In the genomic region with DNA sequence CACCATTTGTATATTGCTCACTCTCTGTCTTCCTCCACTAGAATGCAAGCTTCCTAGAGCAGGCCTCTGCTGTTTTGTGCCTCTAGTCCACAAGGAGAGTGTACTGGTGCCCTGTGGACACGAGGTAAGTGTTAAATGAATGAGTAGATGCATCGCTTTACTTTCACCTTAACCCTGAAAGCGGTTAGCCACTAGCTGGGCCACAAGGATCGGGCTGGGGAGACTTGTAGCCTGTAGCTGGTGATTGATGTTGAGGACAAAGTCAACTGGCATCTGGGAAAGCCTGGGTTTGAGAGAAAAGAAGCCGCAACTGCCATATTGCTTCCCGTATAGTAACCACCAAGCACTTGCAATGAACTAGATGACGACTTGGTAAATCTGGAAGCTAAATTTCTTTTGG, we compare ENCODE assay signal across 22 cellular contexts.
"Had no signal": no experiment of that assay in that cellular context is flagged by ENCODE, and none has a peak within 500 bp of the region (broad histone marks: within the 10 kb centered on the region; RNA-seq: fewer than 3 reads in every experiment).

No MANE protein-coding gene starts in this region.

- H3K36me3 ChIP-seq: colonic mucosa, esophagus squamous epithelium, gastrocnemius medialis, heart left ventricle, left lung, lower lobe of right lung had no signal

- H3K27me3 ChIP-seq: colonic mucosa had no signal

- H3K4me3 ChIP-seq: colonic mucosa, esophagus squamous epithelium, gastrocnemius medialis, heart left ventricle, left lung, lower lobe of right lung, mucosa of descending colon had no signal

- H3K4me1 ChIP-seq: colonic mucosa, esophagus squamous epithelium, gastrocnemius medialis, heart left ventricle, left lung, lower lobe of right lung had no signal

- DNase-seq: colonic mucosa; cortex of kidney; effector CD8-positive, alpha-beta T cell; effector memory CD8-positive, alpha-beta T cell; endodermal cell; erythroblast; esophagus squamous epithelium; foreskin melanocyte; gastrocnemius medialis; heart left ventricle; hippocampal formation; left cardiac atrium; left lung; left ventricle myocardium superior; lower lobe of right lung; mesenchymal stem cell; mucosa of descending colon; naive B cell had no signal

- FAIRE-seq: islet of Langerhans, keratinocyte had no signal

- H3K27ac ChIP-seq: colonic mucosa, epithelial cell of prostate, esophagus squamous epithelium, gastrocnemius medialis, heart left ventricle, left lung, lower lobe of right lung had no signal

- H3K9me3 ChIP-seq: colonic mucosa, esophagus squamous epithelium, gastrocnemius medialis, heart left ventricle, left lung, lower lobe of right lung, mucosa of descending colon had no signal

- ATAC-seq: effector memory CD8-positive, alpha-beta T cell; esophagus mucosa; gastrocnemius medialis; heart left ventricle; left cardiac atrium; left lung; left ventricle myocardium superior; lower lobe of right lung; mucosa of descending colon had no signal
